1 cellular context compared by ENCODE assay signal in the genomic region with DNA sequence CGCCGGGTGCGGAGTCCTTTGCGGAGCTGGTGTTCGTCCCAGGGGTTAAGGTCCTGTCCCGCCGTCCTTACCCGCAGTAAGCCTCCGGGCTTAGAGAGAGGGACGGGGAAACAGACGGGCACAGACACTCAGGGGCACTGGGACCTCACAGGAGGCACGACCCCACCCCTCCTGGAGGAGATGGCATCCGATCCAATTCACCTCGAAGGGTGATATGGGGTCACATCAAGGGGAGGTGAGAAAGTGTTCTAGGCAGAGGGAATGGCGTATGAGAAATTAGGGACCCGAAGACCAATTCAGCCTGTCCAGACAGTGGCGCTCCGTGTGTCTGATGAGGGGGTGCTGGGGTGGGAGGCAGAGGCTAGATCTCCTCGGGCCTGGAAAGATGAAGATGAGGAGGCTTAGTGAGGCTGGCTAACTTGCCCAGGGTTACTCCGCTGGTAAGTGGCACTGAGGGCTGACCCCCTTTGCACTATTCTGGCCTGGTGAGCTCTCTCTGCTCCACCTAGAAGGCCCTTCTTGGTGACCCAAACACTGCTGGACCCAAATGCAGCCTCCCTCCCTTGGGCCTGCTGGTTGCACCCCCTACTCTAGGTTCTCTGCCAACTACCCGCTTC.
TF ChIP-seq lines count a peak whose summit lies in the region.

No MANE protein-coding gene starts in this region.

TF ChIP-seq in K562, 482 proteins besides CTCF, POLR2A, EP300 and RAD21 (continued from another document):
- TF ChIP-seq, protein P1, sequence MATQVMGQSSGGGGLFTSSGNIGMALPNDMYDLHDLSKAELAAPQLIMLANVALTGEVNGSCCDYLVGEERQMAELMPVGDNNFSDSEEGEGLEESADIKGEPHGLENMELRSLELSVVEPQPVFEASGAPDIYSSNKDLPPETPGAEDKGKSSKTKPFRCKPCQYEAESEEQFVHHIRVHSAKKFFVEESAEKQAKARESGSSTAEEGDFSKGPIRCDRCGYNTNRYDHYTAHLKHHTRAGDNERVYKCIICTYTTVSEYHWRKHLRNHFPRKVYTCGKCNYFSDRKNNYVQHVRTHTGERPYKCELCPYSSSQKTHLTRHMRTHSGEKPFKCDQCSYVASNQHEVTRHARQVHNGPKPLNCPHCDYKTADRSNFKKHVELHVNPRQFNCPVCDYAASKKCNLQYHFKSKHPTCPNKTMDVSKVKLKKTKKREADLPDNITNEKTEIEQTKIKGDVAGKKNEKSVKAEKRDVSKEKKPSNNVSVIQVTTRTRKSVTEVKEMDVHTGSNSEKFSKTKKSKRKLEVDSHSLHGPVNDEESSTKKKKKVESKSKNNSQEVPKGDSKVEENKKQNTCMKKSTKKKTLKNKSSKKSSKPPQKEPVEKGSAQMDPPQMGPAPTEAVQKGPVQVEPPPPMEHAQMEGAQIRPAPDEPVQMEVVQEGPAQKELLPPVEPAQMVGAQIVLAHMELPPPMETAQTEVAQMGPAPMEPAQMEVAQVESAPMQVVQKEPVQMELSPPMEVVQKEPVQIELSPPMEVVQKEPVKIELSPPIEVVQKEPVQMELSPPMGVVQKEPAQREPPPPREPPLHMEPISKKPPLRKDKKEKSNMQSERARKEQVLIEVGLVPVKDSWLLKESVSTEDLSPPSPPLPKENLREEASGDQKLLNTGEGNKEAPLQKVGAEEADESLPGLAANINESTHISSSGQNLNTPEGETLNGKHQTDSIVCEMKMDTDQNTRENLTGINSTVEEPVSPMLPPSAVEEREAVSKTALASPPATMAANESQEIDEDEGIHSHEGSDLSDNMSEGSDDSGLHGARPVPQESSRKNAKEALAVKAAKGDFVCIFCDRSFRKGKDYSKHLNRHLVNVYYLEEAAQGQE (CRISPR knock-in tag; IDR thresholded peaks at IDR 0.05; ENCODE audit: low read depth): peak; percentile 0; the same call in 1 of the 2 replicates
- TF ChIP-seq, protein P2, sequence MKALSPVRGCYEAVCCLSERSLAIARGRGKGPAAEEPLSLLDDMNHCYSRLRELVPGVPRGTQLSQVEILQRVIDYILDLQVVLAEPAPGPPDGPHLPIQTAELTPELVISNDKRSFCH (CRISPR knock-in tag; IDR thresholded peaks at IDR 0.05): no peak
- TF ChIP-seq, protein P2 (tag; IDR thresholded peaks at IDR 0.05): no peak
- TF ChIP-seq ZNF165 (CRISPR knock-in tag; IDR thresholded peaks at IDR 0.05; ENCODE audit: borderline replicate concordance) (peak; percentile 40; the same call in 1 of the 2 replicates), HINFP (tag; conservative IDR thresholded peaks at IDR 0.05; ENCODE audit: low read depth) (no peak), YY1 (IDR thresholded peaks at IDR 0.05; ENCODE audit: borderline replicate concordance in 1 of 3, control insufficient read depth in 1 of 3, extremely low read depth in 1 of 3, insufficient read depth in 3 of 3, insufficient read length in 1 of 3, insufficient replicate concordance in 2 of 3, low read depth in 1 of 3, low read length in 2 of 3) (no peak), CBFB (CRISPR knock-in tag; IDR thresholded peaks at IDR 0.05) (0 out of 2 replicates have a peak, but pooled peaks have one; percentile 20), ZNF316 (IDR thresholded peaks at IDR 0.05) (no peak), MAX (CRISPR knock-in tag; IDR thresholded peaks at IDR 0.05) (0 out of 2 replicates have a peak, but pooled peaks have one; percentile 23), RAD51 (IDR thresholded peaks at IDR 0.05; ENCODE audit: borderline replicate concordance, low read depth) (no peak), HDAC6 (IDR thresholded peaks at IDR 0.05; ENCODE audit: low read depth, low read length) (no peak), ZNF232 (CRISPR knock-in tag; IDR thresholded peaks at IDR 0.05) (no peak), HSF4 (CRISPR knock-in tag; IDR thresholded peaks at IDR 0.05; ENCODE audit: borderline replicate concordance) (peak; percentile 19; the same call in 1 of the 2 replicates), ZNF224 (CRISPR knock-in tag; IDR thresholded peaks at IDR 0.05) (no peak), ZBTB1 (CRISPR knock-in tag; IDR thresholded peaks at IDR 0.05; ENCODE audit: borderline replicate concordance, low read depth) (no peak), ZFX (CRISPR knock-in tag; IDR thresholded peaks at IDR 0.05) (peak; percentile 33), PHF8 (IDR thresholded peaks at IDR 0.05; ENCODE audit: borderline replicate concordance, low read length) (peak; percentile 70; the same call in 1 of the 2 replicates), ATF1 (CRISPR knock-in tag; IDR thresholded peaks at IDR 0.05) (no peak), ATF1 (tag; IDR thresholded peaks at IDR 0.05) (no peak), ZNF263 (CRISPR knock-in tag; IDR thresholded peaks at IDR 0.05; ENCODE audit: borderline replicate concordance) (0 out of 2 replicates have a peak, but pooled peaks have one; percentile 9), ATF3 (IDR thresholded peaks at IDR 0.05) (no peak), ATF3 (CRISPR knock-in tag; conservative IDR thresholded peaks at IDR 0.05) (no peak), XRCC5 (IDR thresholded peaks at IDR 0.05; ENCODE audit: low read depth, low read length) (no peak), GABPA (tag; conservative IDR thresholded peaks at IDR 0.05; ENCODE audit: low read depth) (no peak), BRCA1 (IDR thresholded peaks at IDR 0.05) (no peak), BRCA1 (CRISPR knock-in tag; IDR thresholded peaks at IDR 0.05) (0 out of 2 replicates have a peak, but pooled peaks have one; percentile 56), NFRKB (IDR thresholded peaks at IDR 0.05; ENCODE audit: low read depth) (peak; percentile 67; the same call in 1 of the 2 replicates), POLR2G (IDR thresholded peaks at IDR 0.05; ENCODE audit: low read depth, low read length) (0 out of 2 replicates have a peak, but pooled peaks have one; percentile 72), SMAD4 (CRISPR knock-in tag; conservative IDR thresholded peaks at IDR 0.05) (peak; percentile 42; the same call in 1 of the 2 replicates)
- TF ChIP-seq, protein P3, sequence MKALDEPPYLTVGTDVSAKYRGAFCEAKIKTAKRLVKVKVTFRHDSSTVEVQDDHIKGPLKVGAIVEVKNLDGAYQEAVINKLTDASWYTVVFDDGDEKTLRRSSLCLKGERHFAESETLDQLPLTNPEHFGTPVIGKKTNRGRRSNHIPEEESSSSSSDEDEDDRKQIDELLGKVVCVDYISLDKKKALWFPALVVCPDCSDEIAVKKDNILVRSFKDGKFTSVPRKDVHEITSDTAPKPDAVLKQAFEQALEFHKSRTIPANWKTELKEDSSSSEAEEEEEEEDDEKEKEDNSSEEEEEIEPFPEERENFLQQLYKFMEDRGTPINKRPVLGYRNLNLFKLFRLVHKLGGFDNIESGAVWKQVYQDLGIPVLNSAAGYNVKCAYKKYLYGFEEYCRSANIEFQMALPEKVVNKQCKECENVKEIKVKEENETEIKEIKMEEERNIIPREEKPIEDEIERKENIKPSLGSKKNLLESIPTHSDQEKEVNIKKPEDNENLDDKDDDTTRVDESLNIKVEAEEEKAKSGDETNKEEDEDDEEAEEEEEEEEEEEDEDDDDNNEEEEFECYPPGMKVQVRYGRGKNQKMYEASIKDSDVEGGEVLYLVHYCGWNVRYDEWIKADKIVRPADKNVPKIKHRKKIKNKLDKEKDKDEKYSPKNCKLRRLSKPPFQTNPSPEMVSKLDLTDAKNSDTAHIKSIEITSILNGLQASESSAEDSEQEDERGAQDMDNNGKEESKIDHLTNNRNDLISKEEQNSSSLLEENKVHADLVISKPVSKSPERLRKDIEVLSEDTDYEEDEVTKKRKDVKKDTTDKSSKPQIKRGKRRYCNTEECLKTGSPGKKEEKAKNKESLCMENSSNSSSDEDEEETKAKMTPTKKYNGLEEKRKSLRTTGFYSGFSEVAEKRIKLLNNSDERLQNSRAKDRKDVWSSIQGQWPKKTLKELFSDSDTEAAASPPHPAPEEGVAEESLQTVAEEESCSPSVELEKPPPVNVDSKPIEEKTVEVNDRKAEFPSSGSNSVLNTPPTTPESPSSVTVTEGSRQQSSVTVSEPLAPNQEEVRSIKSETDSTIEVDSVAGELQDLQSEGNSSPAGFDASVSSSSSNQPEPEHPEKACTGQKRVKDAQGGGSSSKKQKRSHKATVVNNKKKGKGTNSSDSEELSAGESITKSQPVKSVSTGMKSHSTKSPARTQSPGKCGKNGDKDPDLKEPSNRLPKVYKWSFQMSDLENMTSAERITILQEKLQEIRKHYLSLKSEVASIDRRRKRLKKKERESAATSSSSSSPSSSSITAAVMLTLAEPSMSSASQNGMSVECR (CRISPR knock-in tag; IDR thresholded peaks at IDR 0.05): no peak
- TF ChIP-seq, protein P4, sequence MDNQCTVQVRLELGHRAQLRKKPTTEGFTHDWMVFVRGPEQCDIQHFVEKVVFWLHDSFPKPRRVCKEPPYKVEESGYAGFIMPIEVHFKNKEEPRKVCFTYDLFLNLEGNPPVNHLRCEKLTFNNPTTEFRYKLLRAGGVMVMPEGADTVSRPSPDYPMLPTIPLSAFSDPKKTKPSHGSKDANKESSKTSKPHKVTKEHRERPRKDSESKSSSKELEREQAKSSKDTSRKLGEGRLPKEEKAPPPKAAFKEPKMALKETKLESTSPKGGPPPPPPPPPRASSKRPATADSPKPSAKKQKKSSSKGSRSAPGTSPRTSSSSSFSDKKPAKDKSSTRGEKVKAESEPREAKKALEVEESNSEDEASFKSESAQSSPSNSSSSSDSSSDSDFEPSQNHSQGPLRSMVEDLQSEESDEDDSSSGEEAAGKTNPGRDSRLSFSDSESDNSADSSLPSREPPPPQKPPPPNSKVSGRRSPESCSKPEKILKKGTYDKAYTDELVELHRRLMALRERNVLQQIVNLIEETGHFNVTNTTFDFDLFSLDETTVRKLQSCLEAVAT (IDR thresholded peaks at IDR 0.05): 0 out of 4 replicates have a peak, but pooled peaks of 1 of the 2 experiments have one; percentile 9
- TF ChIP-seq, protein P5, sequence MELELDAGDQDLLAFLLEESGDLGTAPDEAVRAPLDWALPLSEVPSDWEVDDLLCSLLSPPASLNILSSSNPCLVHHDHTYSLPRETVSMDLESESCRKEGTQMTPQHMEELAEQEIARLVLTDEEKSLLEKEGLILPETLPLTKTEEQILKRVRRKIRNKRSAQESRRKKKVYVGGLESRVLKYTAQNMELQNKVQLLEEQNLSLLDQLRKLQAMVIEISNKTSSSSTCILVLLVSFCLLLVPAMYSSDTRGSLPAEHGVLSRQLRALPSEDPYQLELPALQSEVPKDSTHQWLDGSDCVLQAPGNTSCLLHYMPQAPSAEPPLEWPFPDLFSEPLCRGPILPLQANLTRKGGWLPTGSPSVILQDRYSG (tag; conservative IDR thresholded peaks at IDR 0.05; ENCODE audit: low read depth): peak; percentile 69; the same call in 1 of the 2 replicates
